In the genomic region with DNA sequence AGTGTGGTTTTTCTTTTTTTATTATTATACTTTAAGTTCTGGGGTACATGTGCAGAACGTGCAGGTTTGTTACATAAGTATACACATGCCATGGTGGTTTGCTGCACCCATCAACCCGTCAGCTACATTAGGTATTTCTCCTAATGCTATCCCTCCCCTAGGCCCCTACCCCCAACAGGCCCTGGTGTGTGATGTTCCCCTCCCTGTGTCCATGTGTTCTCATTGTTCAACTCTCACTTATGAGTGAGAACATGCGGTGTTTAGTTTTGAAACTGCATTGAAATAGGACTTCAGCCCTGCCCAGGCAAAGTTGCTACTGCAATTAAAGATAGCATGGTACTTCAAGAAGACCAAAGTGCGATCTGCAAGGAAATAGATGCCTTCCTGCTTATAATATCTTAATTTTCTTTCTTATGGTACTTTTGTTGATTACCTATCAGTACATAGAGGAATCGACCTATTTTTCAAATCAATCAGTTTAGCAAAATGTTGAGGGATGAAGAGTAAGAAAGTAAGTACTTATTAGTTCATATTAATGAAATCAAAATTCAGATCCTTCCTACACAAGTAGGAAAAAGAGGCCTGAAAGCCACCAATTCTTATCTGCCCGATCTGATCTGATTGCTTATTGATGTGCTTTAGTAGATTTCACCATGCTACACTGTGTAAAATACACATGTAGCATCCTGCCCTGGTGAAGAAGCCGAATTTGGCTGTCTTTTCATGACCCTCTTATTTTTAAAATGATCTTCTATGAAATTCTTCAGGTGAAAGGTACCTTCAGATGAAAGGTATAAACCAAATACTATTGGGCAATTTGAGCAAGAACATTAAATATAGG, we compare ENCODE assay signal across 9 cellular contexts. TPM values are rescaled to one million over a fixed set of nuclear protein-coding genes. Genes with fewer than 3 reads are reported as not detected.
DNase-seq lines count a peak whose midpoint lies in the region; ATAC-seq, FAIRE-seq and TF ChIP-seq lines count a peak whose summit lies in the region.
"Had no signal": no experiment of that assay in that cellular context is flagged by ENCODE, and none has a peak within 500 bp of the region (broad histone marks: within the 10 kb centered on the region; RNA-seq: fewer than 3 reads in every experiment).

No MANE protein-coding gene starts in this region.

- DNase-seq in CD8-positive, alpha-beta memory T cell: no peak
- DNase-seq in endothelial cell of umbilical vein (ENCODE audit: low read depth, low spot score) (peak; percentile 12), caudate nucleus (lab: John Stamatoyannopoulos, UW) (no peak), GM03348 (ENCODE audit: low spot score) (no peak)

- no peak overlapping the region for H3K27ac ChIP-seq in CD8-positive, alpha-beta memory T cell (ENCODE audit: low read depth, low read length)
- H3K27ac ChIP-seq in OCI-LY3 (ENCODE audit: low read length) (no peak overlapping the region), endothelial cell of umbilical vein (ENCODE audit: insufficient read depth, low read depth, low read length) (no peak overlapping the region), neutrophil (peak overlapping the region; percentile 90), caudate nucleus (ENCODE audit: low read depth, low read length) (no peak overlapping the region)

- peak overlapping the region in 3 of 7 donors; percentile 8 to 42 (median 18) for H3K4me3 Mint-ChIP-seq in CD8-positive, alpha-beta memory T cell

- H4K20me1 ChIP-seq in OCI-LY3 (ENCODE audit: insufficient read depth, low read length) (no peaks in the 10 kb centered on the region), endothelial cell of umbilical vein (replicated peaks; ENCODE audit: control insufficient read depth, extremely low read depth, insufficient read depth, low read length) (no peaks in the 10 kb centered on the region)

- CTCF ChIA-PET in CD8-positive, alpha-beta memory T cell (lab: Charles Lee): no interaction called here
- CTCF ChIA-PET in endothelial cell of umbilical vein (lab: Charles Lee): interaction anchor here (1.5 kb wide), 1 partner anchor 19 kb away, joined by 3 read pairs; no protein-coding TSS in a partner anchor

- no peaks in the 10 kb centered on the region for H3K36me3 ChIP-seq in CD8-positive, alpha-beta memory T cell (ENCODE audit: insufficient read depth, low read length)
- H3K36me3 ChIP-seq in OCI-LY3 (replicated peaks; ENCODE audit: low read depth, low read length): no peaks in the 10 kb centered on the region
- no peaks in the 10 kb centered on the region for H3K36me3 ChIP-seq in endothelial cell of umbilical vein (ENCODE audit: control insufficient read depth in 2 of 2, extremely low read depth in 1 of 2, insufficient read depth in 2 of 2, low read length in 2 of 2)
- H3K36me3 ChIP-seq in neutrophil: no peaks in the 10 kb centered on the region

- no peaks in the 10 kb centered on the region for H3K9me1 ChIP-seq in endothelial cell of umbilical vein (replicated peaks; ENCODE audit: control insufficient read depth, extremely low read depth, insufficient read depth, low read length)

- no peaks in the 10 kb centered on the region for H3K27me3 Mint-ChIP-seq in CD8-positive, alpha-beta memory T cell
- H3K27me3 Mint-ChIP-seq: naive thymus-derived CD4-positive, alpha-beta T cell had no signal

- H3K79me2 ChIP-seq in OCI-LY3 (ENCODE audit: low read length) (peaks cover 7% of the 10 kb centered on the region; the same call in 1 of the 2 replicates), endothelial cell of umbilical vein (ENCODE audit: control insufficient read depth, insufficient read depth, low read length) (no peaks in the 10 kb centered on the region)

- ATAC-seq in HG03354 (IDR thresholded peaks at IDR 0.05; ENCODE audit: poor library complexity, severe bottlenecking, unreplicated experiment): no peak
- ATAC-seq in GM18505 (IDR thresholded peaks at IDR 0.05; ENCODE audit: unreplicated experiment): no peak
- ATAC-seq: naive thymus-derived CD4-positive, alpha-beta T cell had no signal

- no peaks in the 10 kb centered on the region for H3K27me3 ChIP-seq in CD8-positive, alpha-beta memory T cell (ENCODE audit: insufficient read depth, low read length, poor library complexity, severe bottlenecking)
- no peaks in the 10 kb centered on the region for H3K27me3 ChIP-seq in OCI-LY3 (ENCODE audit: low read depth, low read length)
- no peaks in the 10 kb centered on the region for H3K27me3 ChIP-seq in endothelial cell of umbilical vein (ENCODE audit: control insufficient read depth in 2 of 2, insufficient read depth in 2 of 2, low read length in 2 of 2)
- no peaks in the 10 kb centered on the region for H3K27me3 ChIP-seq in neutrophil

- dilution Hi-C loops in endothelial cell of umbilical vein (cut with MboI; ENCODE audit: extremely low pct_ligation_motif_present, low sequenced_read_pairs): no loop called here

- H3K4me3 ChIP-seq in CD8-positive, alpha-beta memory T cell (ENCODE audit: low read length): peak overlapping the region; percentile 84
- peak overlapping the region; percentile 86; the same call in 1 of the 2 replicates for H3K4me3 ChIP-seq in OCI-LY3 (ENCODE audit: low read length)
- H3K4me3 ChIP-seq in endothelial cell of umbilical vein (replicated peaks in 1 of 3; ENCODE audit: insufficient read depth in 1 of 3, low read depth in 1 of 3, low read length in 3 of 3): peak overlapping the region in 2 of 3 experiments; percentile 73 to 87
- peak overlapping the region; percentile 92 to 96 for H3K4me3 ChIP-seq in neutrophil (ENCODE audit: low read depth in 1 of 2, low read length in 1 of 2)

- H3K4me2 ChIP-seq in OCI-LY3 (ENCODE audit: low read length): peak overlapping the region; percentile 92
- H3K4me2 ChIP-seq in endothelial cell of umbilical vein (ENCODE audit: insufficient read depth, low read length): peak overlapping the region; percentile 89

- H3K27ac Mint-ChIP-seq in CD8-positive, alpha-beta memory T cell: no peak overlapping the region
- H3K27ac Mint-ChIP-seq: naive thymus-derived CD4-positive, alpha-beta T cell had no signal

- TF ChIP-seq POLR2A in endothelial cell of umbilical vein (IDR thresholded peaks at IDR 0.05; ENCODE audit: low read depth, low read length) (no peak), GM18505 (IDR thresholded peaks at IDR 0.05; ENCODE audit: borderline replicate concordance, extremely low read depth, insufficient read depth, insufficient read length) (no peak)

- no peaks in the 10 kb centered on the region for H3K9me3 Mint-ChIP-seq in CD8-positive, alpha-beta memory T cell

- TSS peak; percentile 41 for BruUV-seq in endothelial cell of umbilical vein (replicated peaks; lab: Mats Ljungman, UMichigan)

- H3K4me1 ChIP-seq in CD8-positive, alpha-beta memory T cell (ENCODE audit: insufficient read depth, low read length): peaks cover 14% of the 10 kb centered on the region
- H3K4me1 ChIP-seq in OCI-LY3 (ENCODE audit: low read length) (peaks cover 30% of the 10 kb centered on the region), endothelial cell of umbilical vein (ENCODE audit: control insufficient read depth, extremely low read depth, insufficient read depth, low read length) (peaks cover 10% of the 10 kb centered on the region), neutrophil (ENCODE audit: control insufficient read depth in 1 of 2, insufficient read depth in 1 of 2, low read depth in 1 of 2, low read length in 1 of 2) (peaks cover 86 to 89% of the 10 kb centered on the region in 2 experiments)

- intact Hi-C loops in endothelial cell of umbilical vein (cut with micrococcal nuclease): no loop called here

- POLR2A ChIA-PET in CD8-positive, alpha-beta memory T cell (lab: Charles Lee): no interaction called here
- POLR2A ChIA-PET in endothelial cell of umbilical vein (lab: Charles Lee): no interaction called here

- no peak overlapping the region for H3K9ac ChIP-seq in OCI-LY3 (ENCODE audit: low read length)
- no peak overlapping the region for H3K9ac ChIP-seq in endothelial cell of umbilical vein (replicated peaks; ENCODE audit: extremely low read depth, insufficient read depth, low read length)

- peaks cover 0 to 3% (median 2%) of the 10 kb centered on the region in 3 donors for H3K36me3 Mint-ChIP-seq in CD8-positive, alpha-beta memory T cell

- no peak for FAIRE-seq in endothelial cell of umbilical vein (lab: Jason Lieb, UNC)

- H3K4me1 Mint-ChIP-seq in CD8-positive, alpha-beta memory T cell: peaks cover 17 to 29% (median 28%) of the 10 kb centered on the region in 3 donors

- TF ChIP-seq CTCF in OCI-LY3 (IDR thresholded peaks at IDR 0.05; ENCODE audit: low read depth, low read length) (no peak), endothelial cell of umbilical vein (IDR thresholded peaks at IDR 0.05; ENCODE audit: extremely low read depth in 1 of 2, insufficient read depth in 1 of 2, low read depth in 1 of 2, low read length in 2 of 2) (no peak), neutrophil (IDR thresholded peaks at IDR 0.05) (no peak)

- H2AFZ ChIP-seq in OCI-LY3 (ENCODE audit: low read depth, low read length) (no peak overlapping the region), endothelial cell of umbilical vein (ENCODE audit: low read depth, low read length) (no peak overlapping the region)

- H3K9me3 ChIP-seq in CD8-positive, alpha-beta memory T cell (ENCODE audit: low read length): no peaks in the 10 kb centered on the region
- H3K9me3 ChIP-seq in OCI-LY3 (ENCODE audit: insufficient read depth, low read length) (peaks cover 6% of the 10 kb centered on the region; the same call in 1 of the 2 replicates), endothelial cell of umbilical vein (replicated peaks; ENCODE audit: control insufficient read depth, insufficient read depth, low read length) (no peaks in the 10 kb centered on the region), neutrophil (no peaks in the 10 kb centered on the region)

RNA-seq across cellular contexts. Expression of a gene that starts 1.6 kb away (rescaled TPM):
- 10 to 100 TPM; 58.8 to 63.7 TPM for total RNA-seq in CD8-positive, alpha-beta memory T cell
- 61.4 TPM for polyA plus RNA-seq in CD8-positive, alpha-beta memory T cell
- 77.1 and 77.8 TPM in 2 replicates for total RNA-seq in endothelial cell of umbilical vein
- 65.1 and 85.2 TPM in 2 replicates for polyA plus RNA-seq in endothelial cell of umbilical vein
- polyA plus RNA-seq in endothelial cell of umbilical vein (2011; cell fraction: cytosol; rRNA removed): 73.9 and 84.1 TPM in 2 replicates
- polyA plus RNA-seq in endothelial cell of umbilical vein (2011; cell fraction: nucleus; rRNA removed): 185 and 187 TPM in 2 replicates
- 88.6 and 99.0 TPM in 2 replicates for polyA plus RNA-seq in endothelial cell of umbilical vein (2012)
- 86.3 and 93.2 TPM in 2 replicates for polyA minus RNA-seq in endothelial cell of umbilical vein
- polyA minus RNA-seq in endothelial cell of umbilical vein (2011; cell fraction: cytosol; rRNA and poly(A)+ RNA removed): 48.2 TPM
- 64.9 and 76.6 TPM in 2 replicates for polyA minus RNA-seq in endothelial cell of umbilical vein (2011; cell fraction: nucleus; rRNA and poly(A)+ RNA removed)

RNA-seq across cellular contexts. Expression of a gene that starts 37.6 kb away (rescaled TPM):
- total RNA-seq in CD8-positive, alpha-beta memory T cell: under 1 TPM; 0.09 to 0.40 TPM
- polyA plus RNA-seq in CD8-positive, alpha-beta memory T cell: not detected
- total RNA-seq in endothelial cell of umbilical vein: 0.44 and 0.62 TPM in 2 replicates
- 0.18 and 0.51 TPM in 2 replicates for polyA plus RNA-seq in endothelial cell of umbilical vein
- polyA plus RNA-seq in endothelial cell of umbilical vein (2011; cell fraction: cytosol; rRNA removed): 0.01 and 0.03 TPM in 2 replicates
- polyA plus RNA-seq in endothelial cell of umbilical vein (2011; cell fraction: nucleus; rRNA removed): 1.7 and 2.4 TPM in 2 replicates
- 0.16 and 0.24 TPM in 2 replicates for polyA plus RNA-seq in endothelial cell of umbilical vein (2012)
- polyA minus RNA-seq in endothelial cell of umbilical vein: 1.4 and 13.4 TPM in 2 replicates
- not detected for polyA minus RNA-seq in endothelial cell of umbilical vein (2011; cell fraction: cytosol; rRNA and poly(A)+ RNA removed)
- 4.6 and 5.1 TPM in 2 replicates for polyA minus RNA-seq in endothelial cell of umbilical vein (2011; cell fraction: nucleus; rRNA and poly(A)+ RNA removed)
- polyA plus RNA-seq: naive thymus-derived CD4-positive, alpha-beta T cell had no signal
